ENCODE assay signal across 8 cellular contexts in genomic region chr22:41596776-41597634, GRCh38. TPM values are rescaled to one million over a fixed set of nuclear protein-coding genes. Genes with fewer than 3 reads are reported as not detected.
DNase-seq lines count a peak whose midpoint lies in the region; ATAC-seq and TF ChIP-seq lines count a peak whose summit lies in the region.

No MANE protein-coding gene starts in this region.

- H3K9me3 Mint-ChIP-seq in neural progenitor cell, result no peaks in the 10 kb centered on the region

- no peaks in the 10 kb centered on the region for H3K27me3 ChIP-seq in neural progenitor cell

- no peaks in the 10 kb centered on the region for H3K79me2 ChIP-seq in neural progenitor cell (ENCODE audit: low read depth)

- ATAC-seq in GM18907 (IDR thresholded peaks at IDR 0.05; ENCODE audit: unreplicated experiment) (no peak), GM21423 (IDR thresholded peaks at IDR 0.05; ENCODE audit: unreplicated experiment) (no peak)

- no peaks in the 10 kb centered on the region for H3K9me3 ChIP-seq in neural progenitor cell (ENCODE audit: low read depth)

- peaks cover 5% of the 10 kb centered on the region for H4K20me1 ChIP-seq in neural progenitor cell (ENCODE audit: low read depth)

- no peaks in the 10 kb centered on the region for H3F3A ChIP-seq in neural progenitor cell (ENCODE audit: low read depth)

- peak in 4 of 6 experiments; percentile 2 to 28 (median 16) for DNase-seq in stimulated activated naive CD4-positive, alpha-beta T cell (lab: John Stamatoyannopoulos, UW)
- no peak for DNase-seq in stimulated activated naive CD4-positive, alpha-beta T cell treated with Interleukin-2 at 50 U/mL for 16 hours (lab: John Stamatoyannopoulos, UW)
- peak; percentile 13 for DNase-seq in NCI-H2171 (lab: John Stamatoyannopoulos, UW)
- DNase-seq in activated T-cell treated with anti-CD3 and anti-CD28 coated beads, Interleukin-2, amount 50 U/mL, for 1 hour, result peak; percentile 42
- peak; percentile 58 for DNase-seq in fibroblast of the aortic adventitia (ENCODE audit: low read depth)
- peak; percentile 69 for DNase-seq in neural progenitor cell (ENCODE audit: low spot score)

- H3K36me3 Mint-ChIP-seq in neural progenitor cell, result peaks cover 3% of the 10 kb centered on the region

- H3K4me3 ChIP-seq in fibroblast of the aortic adventitia (ENCODE audit: low read depth, low read length) (no peak overlapping the region), neural progenitor cell (no peak overlapping the region)

- peaks cover 2% of the 10 kb centered on the region for H3K27me3 Mint-ChIP-seq in neural progenitor cell (ENCODE audit: insufficient read depth, low read depth)

- H3K4me1 ChIP-seq in neural progenitor cell, result no peaks in the 10 kb centered on the region

- peak; percentile 85 for TF ChIP-seq CTCF in fibroblast of the aortic adventitia (IDR thresholded peaks at IDR 0.05; ENCODE audit: insufficient read depth, low read length)
- TF ChIP-seq CTCF in neural progenitor cell (IDR thresholded peaks at IDR 0.05), result peak; percentile 83

- H3K9ac ChIP-seq in neural progenitor cell, result no peak overlapping the region

- H3K4me2 ChIP-seq in neural progenitor cell, result no peak overlapping the region

- no peak overlapping the region for H3K27ac ChIP-seq in neural progenitor cell

- no peak overlapping the region for H3K27ac Mint-ChIP-seq in neural progenitor cell

- H3K4me1 Mint-ChIP-seq in neural progenitor cell, result peaks cover 7% of the 10 kb centered on the region

- H3K36me3 ChIP-seq in neural progenitor cell, result no peaks in the 10 kb centered on the region

- H3K4me3 Mint-ChIP-seq in neural progenitor cell, result no peak overlapping the region

- H2AFZ ChIP-seq in neural progenitor cell (replicated peaks), result no peak overlapping the region

RNA-seq across cellular contexts. Expression of gene PMM1, which starts 7.4 kb away (rescaled TPM):
- total RNA-seq in fibroblast of the aortic adventitia (ENCODE audit: low replicate concordance) (29.0 and 37.9 TPM in 2 replicates), neural progenitor cell (ENCODE audit: low replicate concordance) (9.3 and 13.5 TPM in 2 replicates)

RNA-seq across cellular contexts. Expression of gene DESI1, which starts 23.8 kb away (rescaled TPM):
- total RNA-seq in fibroblast of the aortic adventitia (ENCODE audit: low replicate concordance), result 4.8 and 20.8 TPM in 2 replicates
- 22.7 and 25.0 TPM in 2 replicates for total RNA-seq in neural progenitor cell (ENCODE audit: low replicate concordance)

RNA-seq across cellular contexts. Expression of gene XRCC6, which starts 24.1 kb away (rescaled TPM):
- 214 and 276 TPM in 2 replicates for total RNA-seq in fibroblast of the aortic adventitia (ENCODE audit: low replicate concordance)
- 526 and 546 TPM in 2 replicates for total RNA-seq in neural progenitor cell (ENCODE audit: low replicate concordance)

RNA-seq across cellular contexts. Expression of gene CSDC2, which starts 36.2 kb away (rescaled TPM):
- total RNA-seq in fibroblast of the aortic adventitia (ENCODE audit: low replicate concordance), result 3.3 and 3.8 TPM in 2 replicates
- total RNA-seq in neural progenitor cell (ENCODE audit: low replicate concordance), result 1.3 TPM in 1 of 2 replicates, not detected in the other

RNA-seq across cellular contexts. Expression of gene POLR3H, which starts 52.7 kb away (rescaled TPM):
- 18.7 and 27.7 TPM in 2 replicates for total RNA-seq in fibroblast of the aortic adventitia (ENCODE audit: low replicate concordance)
- 15.2 and 18.7 TPM in 2 replicates for total RNA-seq in neural progenitor cell (ENCODE audit: low replicate concordance)
